In genomic region chr2:214378455-214379103, GRCh38 we compare ENCODE assay signal across 16 cellular contexts. TPM values are rescaled to one million over a fixed set of nuclear protein-coding genes. Genes with fewer than 3 reads are reported as not detected.
DNase-seq lines count a peak whose midpoint lies in the region; ATAC-seq and TF ChIP-seq lines count a peak whose summit lies in the region.
"Had no signal": no experiment of that assay in that cellular context is flagged by ENCODE, and none has a peak within 500 bp of the region (broad histone marks: within the 10 kb centered on the region; RNA-seq: fewer than 3 reads in every experiment).

No MANE protein-coding gene starts in this region.

- DNase-seq in H7 (peak; percentile 20), NCI-H2029 treated with DMSO at 0.1 percent for 48 hours (lab: John Stamatoyannopoulos, UW) (peak; percentile 72), brain microvascular endothelial cell (no peak), right lobe of liver (peak; percentile 39 to 80 (median 69)), COLO829 (ENCODE audit: low spot score) (no peak), hippocampal formation (lab: John Stamatoyannopoulos, UW) (no peak), colonic mucosa (no peak)
- DNase-seq: activated CD4-positive, alpha-beta T cell treated with anti-CD3 and anti-CD28 coated beads, Interleukin-2, amount 10 ng/mL, durations not matched to agents 7 days and 5 days; activated T-cell treated with anti-CD3 and anti-CD28 coated beads, Interleukin-2, amount 50 U/mL, for 48 hours; adrenal gland; CD4-positive, CD25-positive, alpha-beta regulatory T cell; NCI-H1417 treated with DMSO at 0.1 percent for 48 hours; stimulated activated CD4-positive, alpha-beta T cell treated with anti-CD3 and anti-CD28 coated beads, Interleukin-12 subunit alpha, Interleukin-12 subunit beta, amount 100 ng/mL, for 4 hours had no signal

- no peak overlapping the region for H3K27ac ChIP-seq in brain microvascular endothelial cell
- H3K27ac ChIP-seq in right lobe of liver = no peak overlapping the region
- no peak overlapping the region for H3K27ac ChIP-seq in colonic mucosa
- H3K27ac ChIP-seq: adrenal gland had no signal

- H3K4me3 ChIP-seq in H7 (ENCODE audit: insufficient read depth, low read depth, low read length) (no peak overlapping the region), brain microvascular endothelial cell (ENCODE audit: low read depth, low read length) (no peak overlapping the region), right lobe of liver (no peak overlapping the region), colonic mucosa (no peak overlapping the region)
- H3K4me3 ChIP-seq: adrenal gland had no signal

- peak; percentile 71 to 95 (median 78) for ATAC-seq in right lobe of liver

- H3K9ac ChIP-seq in colonic mucosa (ENCODE audit: low read depth in 2 of 2, low read length in 2 of 2) = no peak overlapping the region

- intact Hi-C loops in right lobe of liver (cut with DNase I) (no loop called here), colonic mucosa (cut with DNase I) (no loop called here)

- no peak for TF ChIP-seq POLR2A in right lobe of liver (IDR thresholded peaks at IDR 0.05)

- H3K27me3 ChIP-seq in H7 (ENCODE audit: control insufficient read depth, insufficient read depth, low read length) (no peaks in the 10 kb centered on the region), brain microvascular endothelial cell (replicated peaks) (no peaks in the 10 kb centered on the region), right lobe of liver (no peaks in the 10 kb centered on the region), colonic mucosa (no peaks in the 10 kb centered on the region)
- H3K27me3 ChIP-seq: adrenal gland had no signal

- TF ChIP-seq CTCF in brain microvascular endothelial cell (IDR thresholded peaks at IDR 0.05; ENCODE audit: low read depth, low read length, missing control alignments) (peak; percentile 17), right lobe of liver (IDR thresholded peaks at IDR 0.05) (no peak), colonic mucosa (IDR thresholded peaks at IDR 0.05) (no peak)

- no peaks in the 10 kb centered on the region for H3K36me3 ChIP-seq in H7 (replicated peaks; ENCODE audit: control insufficient read depth, insufficient read depth, low read length)
- no peaks in the 10 kb centered on the region for H3K36me3 ChIP-seq in brain microvascular endothelial cell (replicated peaks)
- H3K36me3 ChIP-seq in right lobe of liver = no peaks in the 10 kb centered on the region
- no peaks in the 10 kb centered on the region for H3K36me3 ChIP-seq in colonic mucosa
- H3K36me3 ChIP-seq: adrenal gland had no signal

- in situ Hi-C loops in brain microvascular endothelial cell (cut with HindIII; ENCODE audit: low pct_ligation_motif_present, low sequenced_read_pairs) = no loop called here

- WGBS in right lobe of liver (ENCODE audit: insufficient coverage, low coverage, low lambda C conversion rate, missing lambda C conversion rate) = 35% methylated on average over 3 of the region's 3 CpGs

- no peaks in the 10 kb centered on the region for H3K4me1 ChIP-seq in right lobe of liver
- H3K4me1 ChIP-seq in colonic mucosa = no peaks in the 10 kb centered on the region
- H3K4me1 ChIP-seq: adrenal gland had no signal

- H3K9me3 ChIP-seq in right lobe of liver = no peaks in the 10 kb centered on the region
- no peaks in the 10 kb centered on the region for H3K9me3 ChIP-seq in colonic mucosa
- H3K9me3 ChIP-seq: adrenal gland had no signal

RNA-seq across cellular contexts. Expression of gene VWC2L, which starts 32.3 kb away (rescaled TPM):
- 0.33 TPM in 1 of 2 replicates, not detected in the other for total RNA-seq in H7 (2014; rRNA removed; shearing (Covaris generic))
- total RNA-seq in right lobe of liver (not detected), colonic mucosa (not detected)
- total RNA-seq: activated CD4-positive, alpha-beta T cell treated with anti-CD3 and anti-CD28 coated beads, Interleukin-2, amount 10 ng/mL, durations not matched to agents 7 days and 5 days; CD4-positive, CD25-positive, alpha-beta regulatory T cell; mesenteric fat pad; omental fat pad; subcutaneous adipose tissue had no signal

Comparison
In these comparisons a context has a peak if more than half of its experiments do, and no peak if none do; other contexts are left out.
1. DNase-seq: peak in H7 (single experiment), NCI-H2029 treated with DMSO at 0.1 percent for 48 hours (single experiment) and right lobe of liver (3 of 3); none in brain microvascular endothelial cell (single experiment), COLO829 (single experiment), hippocampal formation (0 of 2) and colonic mucosa (single experiment).